29 cellular contexts compared by ENCODE assay signal in genomic region chr10:58843760-58844159, GRCh38.
"Had no signal": no experiment of that assay in that cellular context is flagged by ENCODE, and none has a peak within 500 bp of the region (broad histone marks: within the 10 kb centered on the region; RNA-seq: fewer than 3 reads in every experiment).

No MANE protein-coding gene starts in this region.

- H3K27me3 Mint-ChIP-seq: progenitor cell of endocrine pancreas; stimulated activated naive CD8-positive, alpha-beta T cell treated with anti-CD3 and anti-CD28 coated beads, Interleukin-15, Interleukin-2, amounts not matched to agents 100 ng/mL and 50 ng/mL, for 24 hours had no signal

- H3K36me3 Mint-ChIP-seq: natural killer cell; stimulated activated effector memory CD8-positive, alpha-beta T cell treated with anti-CD3 and anti-CD28 coated beads, Interleukin-12 subunit alpha, Interleukin-12 subunit beta, amount 100 ng/mL, for 72 hours; stimulated activated naive B cell treated with anti-CD40 and anti-IgM and Interleukin-4, amounts not matched to agents 10 μg/mL and 1 μg/mL and 100 μg/mL, for 72 hours had no signal

- H3K79me2 ChIP-seq: parathyroid adenoma had no signal

- H3K4me1 ChIP-seq: parathyroid adenoma, psoas muscle, right lobe of liver, sigmoid colon, stomach, thyroid gland, tibial nerve, upper lobe of left lung, vagina had no signal

- H3K4me1 Mint-ChIP-seq: natural killer cell; neural crest cell; stimulated activated effector memory CD8-positive, alpha-beta T cell treated with anti-CD3 and anti-CD28 coated beads, Interleukin-12 subunit alpha, Interleukin-12 subunit beta, amount 100 ng/mL, for 72 hours; stimulated activated naive B cell treated with anti-CD40 and anti-IgM and Interleukin-4, amounts not matched to agents 10 μg/mL and 1 μg/mL and 100 μg/mL, for 72 hours had no signal

- ATAC-seq: natural killer cell; psoas muscle; right cardiac atrium; right lobe of liver; stimulated activated naive B cell treated with anti-CD40 and anti-IgM and Interleukin-4, amounts not matched to agents 10 μg/mL and 1 μg/mL and 100 μg/mL, for 72 hours had no signal

- H3K27me3 ChIP-seq: neutrophil, ovary, right lobe of liver, sigmoid colon, stomach, thyroid gland, tibial nerve, upper lobe of left lung, vagina had no signal

- H3K27ac Mint-ChIP-seq: natural killer cell; nephron; progenitor cell of endocrine pancreas; stimulated activated effector memory CD8-positive, alpha-beta T cell treated with anti-CD3 and anti-CD28 coated beads, Interleukin-12 subunit alpha, Interleukin-12 subunit beta, amount 100 ng/mL, for 72 hours; stimulated activated naive B cell treated with anti-CD40 and anti-IgM and Interleukin-4, amounts not matched to agents 10 μg/mL and 1 μg/mL and 100 μg/mL, for 72 hours; stimulated activated naive CD8-positive, alpha-beta T cell treated with anti-CD3 and anti-CD28 coated beads, Interleukin-15, Interleukin-2, amounts not matched to agents 100 ng/mL and 50 ng/mL, for 24 hours had no signal

- H2AFZ ChIP-seq: parathyroid adenoma had no signal

- H3K4me3 ChIP-seq: ovary, psoas muscle, right lobe of liver, sigmoid colon, stomach, thoracic aorta, thyroid gland, tibial nerve, upper lobe of left lung, vagina had no signal

- H3K9me3 Mint-ChIP-seq: neural crest cell; stimulated activated naive B cell treated with anti-CD40 and anti-IgM and Interleukin-4, amounts not matched to agents 10 μg/mL and 1 μg/mL and 100 μg/mL, for 72 hours; stimulated activated naive CD8-positive, alpha-beta T cell treated with anti-CD3 and anti-CD28 coated beads, Interleukin-15, Interleukin-2, amounts not matched to agents 100 ng/mL and 50 ng/mL, for 24 hours had no signal

- DNase-seq: natural killer cell; nucleus accumbens; ovary; posterior cingulate gyrus; psoas muscle; right cardiac atrium; right lobe of liver; sigmoid colon; small intestine; stimulated activated CD4-positive, alpha-beta T cell treated with anti-CD3 and anti-CD28 coated beads, Interleukin-15, amount 100 ng/mL, for 24 hours; stimulated activated CD4-positive, alpha-beta T cell treated with anti-CD3 and anti-CD28 coated beads, Interleukin-2, amount 100 ng/mL, for 24 hours; stimulated activated CD4-positive, alpha-beta T cell treated with anti-CD3 and anti-CD28 coated beads, Interleukin-2, amount 100 ng/mL, for 48 hours; stimulated activated CD4-positive, alpha-beta T cell treated with anti-CD3 and anti-CD28 coated beads, Interleukin-4, amount 100 ng/mL, for 24 hours; stimulated activated naive B cell treated with anti-CD40 and anti-IgM and Interleukin-4, amounts not matched to agents 10 μg/mL and 1 μg/mL and 100 μg/mL, for 72 hours; stimulated activated naive CD4-positive, alpha-beta T cell treated with Interleukin-2 at 50 U/mL for 16 hours; stomach; thyroid gland; trophoblast cell; upper lobe of left lung had no signal

- H3K36me3 ChIP-seq: neutrophil, ovary, right lobe of liver, sigmoid colon, stomach, thoracic aorta, thyroid gland, tibial nerve, upper lobe of left lung, vagina had no signal

- H3K9me3 ChIP-seq: neutrophil, ovary, psoas muscle, right lobe of liver, sigmoid colon, stomach, thoracic aorta, thyroid gland, tibial nerve, upper lobe of left lung, vagina had no signal

- H3K4me3 Mint-ChIP-seq: natural killer cell; nephron; neural crest cell; stimulated activated effector memory CD8-positive, alpha-beta T cell treated with anti-CD3 and anti-CD28 coated beads, Interleukin-12 subunit alpha, Interleukin-12 subunit beta, amount 100 ng/mL, for 72 hours; stimulated activated naive B cell treated with anti-CD40 and anti-IgM and Interleukin-4, amounts not matched to agents 10 μg/mL and 1 μg/mL and 100 μg/mL, for 72 hours; stimulated activated naive CD8-positive, alpha-beta T cell treated with anti-CD3 and anti-CD28 coated beads, Interleukin-15, Interleukin-2, amounts not matched to agents 100 ng/mL and 50 ng/mL, for 24 hours had no signal

- H3K9ac ChIP-seq: parathyroid adenoma had no signal

- H3K27ac ChIP-seq: neutrophil, ovary, parathyroid adenoma, psoas muscle, right lobe of liver, sigmoid colon, stomach, thoracic aorta, thyroid gland, tibial nerve, upper lobe of left lung, vagina had no signal
